8 cellular contexts compared by ENCODE assay signal in the genomic region with DNA sequence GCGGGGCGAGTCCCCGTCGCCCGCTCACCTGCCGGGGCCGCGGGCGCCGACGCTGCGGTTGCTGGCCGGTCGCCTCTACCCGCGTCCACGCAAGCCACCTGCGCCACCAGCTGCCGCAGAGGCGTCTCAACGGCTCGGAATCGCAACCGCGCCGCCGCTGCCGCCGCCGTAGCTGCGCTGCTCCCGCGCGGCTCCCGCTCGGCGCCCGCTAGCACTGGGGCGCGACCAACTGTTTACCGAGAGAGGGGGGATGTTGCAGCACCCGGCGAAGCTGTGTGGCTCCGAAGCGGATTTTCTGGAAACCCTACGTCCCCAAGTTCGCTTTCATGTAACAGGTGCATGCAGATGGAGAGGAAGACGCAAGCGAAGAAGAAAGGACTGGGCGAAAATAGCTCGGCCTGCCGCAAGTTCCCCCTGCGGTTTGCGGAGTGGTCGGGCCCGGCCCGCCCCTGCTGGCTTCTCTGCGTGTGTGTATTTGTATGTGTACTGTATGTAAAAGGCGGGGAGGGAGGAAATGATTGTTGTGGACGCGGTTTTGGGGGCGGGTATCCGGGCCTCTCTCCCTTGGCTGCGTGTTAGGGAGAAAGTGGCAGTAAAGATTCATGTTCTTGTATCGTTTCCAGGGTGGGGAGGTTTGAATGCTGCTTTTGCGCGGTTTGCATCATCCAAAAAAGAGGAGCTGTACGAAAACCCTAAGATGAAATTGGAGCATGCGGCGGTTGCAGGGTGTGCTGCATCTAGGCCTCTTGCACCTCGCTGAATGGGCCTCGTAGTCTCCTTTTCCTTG. TPM values are rescaled to one million over a fixed set of nuclear protein-coding genes. Genes with fewer than 3 reads are reported as not detected.
DNase-seq lines count a peak whose midpoint lies in the region; ATAC-seq and TF ChIP-seq lines count a peak whose summit lies in the region.

A gene (minus strand): TSS at position 182 of the 787 bp plus-strand sequence. CDS start 782 bp downstream, outside the sequence.

- H3K4me3 ChIP-seq in mucosa of stomach (ENCODE audit: low read length) = peak within 1 kb of the TSS; percentile 95

- H3K36me3 ChIP-seq in mucosa of stomach (ENCODE audit: control insufficient read depth, insufficient read depth, low read length) = no peaks in the 10 kb centered on the region

- TF ChIP-seq POLR2A in erythroblast (IDR thresholded peaks at IDR 0.05; ENCODE audit: low read length) = peak; percentile 84

- peak within 1 kb of the TSS; percentile 93 to 99 (median 98) for H3K4me3 Mint-ChIP-seq in IgD-negative memory B cell

- H3K27me3 ChIP-seq in mucosa of stomach (ENCODE audit: control insufficient read depth, insufficient read depth, low read length) = no peaks in the 10 kb centered on the region

- no peaks in the 10 kb centered on the region for H3K4me1 ChIP-seq in mucosa of stomach (ENCODE audit: control insufficient read depth, insufficient read depth, low read length)

- H3K9ac ChIP-seq in mucosa of stomach (ENCODE audit: low read length) = peak within 1 kb of the TSS; percentile 89

- peak within 1 kb of the TSS; percentile 97 to 100 (median 99) for H3K27ac Mint-ChIP-seq in IgD-negative memory B cell

- no peaks in the 10 kb centered on the region for H3K36me3 Mint-ChIP-seq in IgD-negative memory B cell

- no peaks in the 10 kb centered on the region for H3K9me3 Mint-ChIP-seq in IgD-negative memory B cell

- DNase-seq in DMS153 (lab: John Stamatoyannopoulos, UW) (peak; percentile 79), OCI-M1 (lab: John Stamatoyannopoulos, UW) (peak; percentile 91), activated T-cell treated with anti-CD3 and anti-CD28 coated beads for 48 hours (ENCODE audit: low read depth) (peak; percentile 78), erythroblast (lab: John Stamatoyannopoulos, UW) (peak; percentile 93 to 96)
- DNase-seq in stimulated activated CD8-positive, alpha-beta memory T cell treated with anti-CD3 and anti-CD28 coated beads, Interleukin-4, amount 100 ng/mL, for 48 hours = peak; percentile 88

- no peaks in the 10 kb centered on the region for H3K27me3 Mint-ChIP-seq in IgD-negative memory B cell

- H3K9me3 ChIP-seq in mucosa of stomach (ENCODE audit: control insufficient read depth, low read length) = no peaks in the 10 kb centered on the region

- peaks cover 29 to 54% (median 47%) of the 10 kb centered on the region in 3 donors for H3K4me1 Mint-ChIP-seq in IgD-negative memory B cell

- ATAC-seq in GM21576 (IDR thresholded peaks at IDR 0.05; ENCODE audit: unreplicated experiment) = peak; percentile 81

RNA-seq across cellular contexts. Expression of the gene that starts here (rescaled TPM):
- 112 TPM for polyA plus RNA-seq in IgD-negative memory B cell

Comparison
In these comparisons a context has a peak if more than half of its experiments do, and no peak if none do; other contexts are left out.
1. Peak in every context shown above with its lines: DNase-seq, ATAC-seq and H3K4me3 ChIP-seq.